28 cellular contexts compared by ENCODE assay signal in the genomic region with DNA sequence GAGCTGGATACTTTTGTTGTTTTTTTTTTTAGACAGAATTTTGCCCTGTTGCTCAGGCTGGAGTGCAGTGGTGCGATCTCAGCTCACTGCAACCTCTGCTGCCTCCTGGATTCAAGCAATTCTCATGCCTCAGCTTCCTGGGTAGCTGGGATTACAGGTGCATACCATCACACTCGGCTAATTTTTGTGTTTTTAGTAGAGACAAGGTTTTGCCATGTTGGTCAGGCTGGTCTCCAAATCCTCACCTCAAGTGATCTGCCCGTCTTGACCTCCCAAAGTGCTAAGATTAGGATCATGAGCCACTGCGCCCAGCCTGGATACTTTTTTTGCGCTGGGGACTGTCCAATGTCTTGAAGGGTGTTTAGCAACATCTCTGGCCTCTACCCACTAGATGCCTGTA.
"Had no signal": no experiment of that assay in that cellular context is flagged by ENCODE, and none has a peak within 500 bp of the region (broad histone marks: within the 10 kb centered on the region; RNA-seq: fewer than 3 reads in every experiment).

No MANE protein-coding gene starts in this region.

- H3K9me3 ChIP-seq: suprapubic skin, testis, thoracic aorta, transverse colon, upper lobe of left lung, upper lobe of right lung, uterus, vagina had no signal

- H3K4me3 ChIP-seq: stomach, suprapubic skin, testis, thoracic aorta, tibial artery, tibial nerve, transverse colon, upper lobe of left lung, upper lobe of right lung, uterus, vagina had no signal

- H3K27me3 Mint-ChIP-seq: stimulated activated naive CD8-positive, alpha-beta T cell treated with anti-CD3 and anti-CD28 coated beads, Interleukin-15, amount 100 ng/mL, for 72 hours; stimulated activated naive CD8-positive, alpha-beta T cell treated with anti-CD3 and anti-CD28 coated beads, Interleukin-15, Interleukin-2, amounts not matched to agents 100 ng/mL and 50 ng/mL, for 24 hours had no signal

- H3K4me3 Mint-ChIP-seq: stimulated activated effector memory CD8-positive, alpha-beta T cell treated with anti-CD3 and anti-CD28 coated beads, Interleukin-12 subunit alpha, Interleukin-12 subunit beta, amount 100 ng/mL, for 72 hours; stimulated activated memory B cell treated with anti-CD40 and anti-IgM and Interleukin-4, amounts not matched to agents 10 μg/mL and 1 μg/mL and 100 μg/mL, for 72 hours; stimulated activated naive CD8-positive, alpha-beta T cell treated with anti-CD3 and anti-CD28 coated beads, Interleukin-15, amount 100 ng/mL, for 72 hours; stimulated activated naive CD8-positive, alpha-beta T cell treated with anti-CD3 and anti-CD28 coated beads, Interleukin-15, Interleukin-2, amounts not matched to agents 100 ng/mL and 50 ng/mL, for 24 hours; type B pancreatic cell had no signal

- H3K27ac ChIP-seq: stomach, suprapubic skin, testis, thoracic aorta, tibial artery, tibial nerve, transverse colon, upper lobe of left lung, upper lobe of right lung, uterus, vagina had no signal

- H3K4me1 Mint-ChIP-seq: stimulated activated effector memory CD8-positive, alpha-beta T cell treated with anti-CD3 and anti-CD28 coated beads, Interleukin-12 subunit alpha, Interleukin-12 subunit beta, amount 100 ng/mL, for 72 hours; stimulated activated memory B cell treated with anti-CD40 and anti-IgM and Interleukin-4, amounts not matched to agents 10 μg/mL and 1 μg/mL and 100 μg/mL, for 72 hours; stimulated activated naive CD8-positive, alpha-beta T cell treated with anti-CD3 and anti-CD28 coated beads, Interleukin-15, amount 100 ng/mL, for 72 hours had no signal

- FAIRE-seq: urothelium cell line had no signal

- H3K9me3 Mint-ChIP-seq: stimulated activated effector memory CD8-positive, alpha-beta T cell treated with anti-CD3 and anti-CD28 coated beads, Interleukin-12 subunit alpha, Interleukin-12 subunit beta, amount 100 ng/mL, for 72 hours; stimulated activated naive CD8-positive, alpha-beta T cell treated with anti-CD3 and anti-CD28 coated beads, Interleukin-15, Interleukin-2, amounts not matched to agents 100 ng/mL and 50 ng/mL, for 24 hours had no signal

- H3K27ac Mint-ChIP-seq: stimulated activated effector memory CD8-positive, alpha-beta T cell treated with anti-CD3 and anti-CD28 coated beads, Interleukin-12 subunit alpha, Interleukin-12 subunit beta, amount 100 ng/mL, for 72 hours; stimulated activated memory B cell treated with anti-CD40 and anti-IgM and Interleukin-4, amounts not matched to agents 10 μg/mL and 1 μg/mL and 100 μg/mL, for 72 hours; stimulated activated naive CD8-positive, alpha-beta T cell treated with anti-CD3 and anti-CD28 coated beads, Interleukin-15, Interleukin-2, amounts not matched to agents 100 ng/mL and 50 ng/mL, for 24 hours; type B pancreatic cell had no signal

- ATAC-seq: stimulated activated effector memory CD8-positive, alpha-beta T cell treated with anti-CD3 and anti-CD28 coated beads, Interleukin-12 subunit alpha, Interleukin-12 subunit beta, amount 100 ng/mL, for 72 hours; stimulated activated memory B cell treated with anti-CD40 and anti-IgM and Interleukin-4, amounts not matched to agents 10 μg/mL and 1 μg/mL and 100 μg/mL, for 72 hours; stimulated activated naive CD8-positive, alpha-beta T cell treated with anti-CD3 and anti-CD28 coated beads, Interleukin-15, amount 100 ng/mL, for 72 hours; stimulated activated naive CD8-positive, alpha-beta T cell treated with anti-CD3 and anti-CD28 coated beads, Interleukin-15, Interleukin-2, amounts not matched to agents 100 U/mL and 50 U/mL, for 24 hours; upper lobe of right lung had no signal

- H3K36me3 Mint-ChIP-seq: stimulated activated effector memory CD8-positive, alpha-beta T cell treated with anti-CD3 and anti-CD28 coated beads, Interleukin-12 subunit alpha, Interleukin-12 subunit beta, amount 100 ng/mL, for 72 hours; type B pancreatic cell had no signal

- H3K4me1 ChIP-seq: stomach, suprapubic skin, testis, tibial artery, tibial nerve, transverse colon, upper lobe of left lung, upper lobe of right lung, uterus had no signal

- H3K36me3 ChIP-seq: stomach, suprapubic skin, thoracic aorta, tibial artery, tibial nerve, transverse colon, upper lobe of left lung, upper lobe of right lung, uterus, vagina had no signal

- H3K27me3 ChIP-seq: stomach, suprapubic skin, testis, tibial nerve, transverse colon, upper lobe of left lung, upper lobe of right lung, uterus, vagina had no signal

- DNase-seq: stimulated activated CD4-positive, alpha-beta T cell treated with anti-CD3 and anti-CD28 coated beads, Interleukin-1b, Interleukin-23, amount 100 ng/mL, for 48 hours; stimulated activated CD4-positive, alpha-beta T cell treated with anti-CD3 and anti-CD28 coated beads, Interleukin-2, amount 100 ng/mL, for 24 hours; stimulated activated CD4-positive, alpha-beta T cell treated with anti-CD3 and anti-CD28 coated beads, Interleukin-2, amount 100 ng/mL, for 48 hours; stimulated activated CD4-positive, alpha-beta T cell treated with anti-CD3 and anti-CD28 coated beads, Interleukin-4, amount 100 ng/mL, for 1 hour; stimulated activated CD4-positive, alpha-beta T cell treated with anti-CD3 and anti-CD28 coated beads, Interleukin-4, amount 100 ng/mL, for 24 hours; stimulated activated CD4-positive, alpha-beta T cell treated with anti-CD3 and anti-CD28 coated beads, Interleukin-4, amount 100 ng/mL, for 4 hours; stimulated activated CD8-positive, alpha-beta memory T cell treated with anti-CD3 and anti-CD28 coated beads, Interleukin-4, amount 100 ng/mL, for 48 hours; stimulated activated naive CD4-positive, alpha-beta T cell; stimulated activated naive CD4-positive, alpha-beta T cell treated with Interleukin-2 at 50 U/mL for 16 hours; stimulated activated naive CD8-positive, alpha-beta T cell treated with anti-CD3 and anti-CD28 coated beads, Interleukin-15, amount 100 ng/mL, for 72 hours; stimulated activated naive CD8-positive, alpha-beta T cell treated with anti-CD3 and anti-CD28 coated beads, Interleukin-15, Interleukin-2, amounts not matched to agents 100 U/mL and 50 U/mL, for 24 hours; stomach; substantia nigra; testis; tibial artery; transverse colon; upper lobe of left lung; upper lobe of right lung; uterus had no signal
